In genomic region chr1:31905681-31906080, GRCh38 we compare ENCODE assay signal across 19 cellular contexts. TPM values are rescaled to one million over a fixed set of nuclear protein-coding genes. Genes with fewer than 3 reads are reported as not detected.
DNase-seq lines count a peak whose midpoint lies in the region; ATAC-seq and TF ChIP-seq lines count a peak whose summit lies in the region.
"Had no signal": no experiment of that assay in that cellular context is flagged by ENCODE, and none has a peak within 500 bp of the region (broad histone marks: within the 10 kb centered on the region; RNA-seq: fewer than 3 reads in every experiment).

No MANE protein-coding gene starts in this region.

- DNase-seq in cardiac muscle cell (ENCODE audit: low read depth in 1 of 2, low spot score in 1 of 2) (no peak), left ventricle myocardium inferior (no peak), T-helper 17 cell (no peak), left colon (no peak), suprapubic skin (ENCODE audit: low spot score in 2 of 2) (no peak), ACHN (no peak)
- DNase-seq: activated CD8-positive, alpha-beta memory T cell treated with anti-CD3 and anti-CD28 coated beads, Interleukin-2, amount 50 U/mL, for 48 hours; Caco-2; effector CD8-positive, alpha-beta T cell; HFFc6; NCI-H1092; NCI-H2029 treated with DMSO at 0.1 percent for 48 hours; NCI-H510A; T1000 had no signal

- H3K36me3 Mint-ChIP-seq in T-helper 17 cell (ENCODE audit: low read depth) = peaks cover 6% of the 10 kb centered on the region

- intact Hi-C loops in left ventricle myocardium inferior (cut with micrococcal nuclease) (no loop called here), left colon (cut with DNase I, micrococcal nuclease) (no loop called here)

- H3K27ac ChIP-seq in cardiac muscle cell = peak overlapping the region; percentile 7
- no peak overlapping the region for H3K27ac ChIP-seq in left ventricle myocardium inferior (replicated peaks)
- no peak overlapping the region for H3K27ac ChIP-seq in suprapubic skin
- H3K27ac ChIP-seq: esophagus muscularis mucosa, gastroesophageal sphincter had no signal

- H3K4me3 Mint-ChIP-seq in T-helper 17 cell = no peak overlapping the region
- H3K4me3 Mint-ChIP-seq: HFFc6; stimulated activated effector memory CD8-positive, alpha-beta T cell treated with anti-CD3 and anti-CD28 coated beads, Interleukin-12 subunit alpha, Interleukin-12 subunit beta, amount 100 ng/mL, for 72 hours had no signal

- H3K36me3 ChIP-seq in cardiac muscle cell (peaks cover 34% of the 10 kb centered on the region), left ventricle myocardium inferior (peaks cover 45% of the 10 kb centered on the region), suprapubic skin (peaks cover 50% of the 10 kb centered on the region)

- H3K27me3 Mint-ChIP-seq in T-helper 17 cell = no peaks in the 10 kb centered on the region

- in situ Hi-C loops in ACHN (cut with HindIII; ENCODE audit: low pct_ligation_motif_present, low pct_unique_long_range_greater_than_20kb, low sequenced_read_pairs) = no loop called here

- TF ChIP-seq POLR2A in suprapubic skin (IDR thresholded peaks at IDR 0.05) = no peak

- H3K27ac Mint-ChIP-seq in T-helper 17 cell = peak overlapping the region; percentile 65
- H3K27ac Mint-ChIP-seq: HFFc6 had no signal

- ATAC-seq in T-helper 17 cell (no peak), left colon (peak; percentile 14), GM21367 (IDR thresholded peaks at IDR 0.05; ENCODE audit: unreplicated experiment) (no peak)
- ATAC-seq: gastroesophageal sphincter; stimulated activated effector memory CD8-positive, alpha-beta T cell treated with anti-CD3 and anti-CD28 coated beads, Interleukin-12 subunit alpha, Interleukin-12 subunit beta, amount 100 ng/mL, for 72 hours had no signal

- H3K4me3 ChIP-seq in cardiac muscle cell = no peak overlapping the region
- no peak overlapping the region for H3K4me3 ChIP-seq in left ventricle myocardium inferior
- no peak overlapping the region for H3K4me3 ChIP-seq in suprapubic skin
- H3K4me3 ChIP-seq: esophagus muscularis mucosa, gastroesophageal sphincter, lung had no signal

- H3K27me3 ChIP-seq in cardiac muscle cell = no peaks in the 10 kb centered on the region
- H3K27me3 ChIP-seq in left ventricle myocardium inferior (ENCODE audit: low read depth) = no peaks in the 10 kb centered on the region
- no peaks in the 10 kb centered on the region for H3K27me3 ChIP-seq in suprapubic skin
- H3K27me3 ChIP-seq: esophagus muscularis mucosa, gastroesophageal sphincter had no signal

- 91% methylated on average over 2 of the region's 2 CpGs for WGBS in suprapubic skin

- no peak for TF ChIP-seq CTCF in cardiac muscle cell (IDR thresholded peaks at IDR 0.05; ENCODE audit: low read depth, low read length)
- TF ChIP-seq CTCF in left ventricle myocardium inferior (IDR thresholded peaks at IDR 0.05; ENCODE audit: borderline replicate concordance) = no peak
- no peak for TF ChIP-seq CTCF in suprapubic skin (IDR thresholded peaks at IDR 0.05)

- H3K9me3 ChIP-seq in cardiac muscle cell (ENCODE audit: low read depth) (no peaks in the 10 kb centered on the region), left ventricle myocardium inferior (replicated peaks) (peaks cover 4% of the 10 kb centered on the region), T-helper 17 cell (ENCODE audit: control insufficient read depth, low read length, poor library complexity, severe bottlenecking) (no peaks in the 10 kb centered on the region), suprapubic skin (no peaks in the 10 kb centered on the region)
- H3K9me3 ChIP-seq: Caco-2, esophagus muscularis mucosa, gastroesophageal sphincter had no signal

- H3K4me1 Mint-ChIP-seq in T-helper 17 cell = peaks cover 22% of the 10 kb centered on the region

- no peak for TF ChIP-seq EP300 in suprapubic skin (IDR thresholded peaks at IDR 0.05)

- H3K4me1 ChIP-seq in cardiac muscle cell (ENCODE audit: low read depth) = no peaks in the 10 kb centered on the region
- peaks cover 11% of the 10 kb centered on the region for H3K4me1 ChIP-seq in left ventricle myocardium inferior
- H3K4me1 ChIP-seq in suprapubic skin = peaks cover 6% of the 10 kb centered on the region
- H3K4me1 ChIP-seq: Caco-2, gastroesophageal sphincter had no signal

RNA-seq across cellular contexts. Expression of gene PTP4A2, which starts 32.5 kb away (rescaled TPM):
- total RNA-seq in cardiac muscle cell (105 and 161 TPM in 2 replicates), left ventricle myocardium inferior (203 TPM), T-helper 17 cell (100 to 1,000 TPM; 269 to 384 TPM), left colon (100 to 1,000 TPM; 265 to 271 TPM), suprapubic skin (100 to 1,000 TPM in 3 of 4 donors, 10 to 100 TPM in 1; 97.2 to 147 (median 121) TPM)
- 285 and 366 TPM in 2 replicates for polyA plus RNA-seq in cardiac muscle cell
